In the genomic region with DNA sequence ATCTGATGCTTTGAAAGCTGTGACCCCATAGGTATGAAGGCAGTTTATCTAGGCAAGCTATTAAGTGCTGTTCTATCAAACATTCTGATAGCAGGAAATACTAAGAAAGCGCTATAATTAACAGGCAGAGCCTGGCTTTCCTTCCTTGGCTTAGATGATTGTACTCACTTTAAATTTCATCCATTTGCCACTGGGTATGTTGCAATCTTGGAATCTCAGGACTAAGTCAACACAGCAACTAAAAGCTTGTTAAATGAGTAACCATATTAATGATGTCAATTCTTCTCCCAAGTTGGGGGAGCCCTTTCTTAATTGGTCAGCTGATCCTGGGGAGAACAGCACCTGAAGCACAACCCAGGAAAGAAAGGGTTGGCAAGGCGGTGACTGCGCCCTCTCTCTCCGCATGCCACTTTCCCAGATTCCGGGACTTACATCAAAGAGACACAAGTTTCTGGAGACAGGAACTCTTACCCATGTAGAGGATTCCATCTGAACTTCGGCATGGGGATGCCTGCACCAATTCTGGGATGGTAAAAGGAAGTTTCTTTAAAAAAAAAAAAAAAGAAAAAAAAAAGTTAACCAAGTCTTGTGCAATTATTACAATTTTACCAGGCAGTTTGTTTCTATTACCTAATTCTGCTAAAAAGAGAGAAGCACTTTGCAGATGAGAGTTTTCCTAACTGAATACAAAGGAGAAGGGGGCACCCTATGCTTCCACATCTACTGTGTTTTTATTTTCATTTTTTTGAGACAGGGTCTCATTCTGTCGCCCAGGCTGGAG, we compare ENCODE assay signal across 9 cellular contexts. TPM values are rescaled to one million over a fixed set of nuclear protein-coding genes. Genes with fewer than 3 reads are reported as not detected.
DNase-seq lines count a peak whose midpoint lies in the region; ATAC-seq and TF ChIP-seq lines count a peak whose summit lies in the region.
"Had no signal": no experiment of that assay in that cellular context is flagged by ENCODE, and none has a peak within 500 bp of the region (broad histone marks: within the 10 kb centered on the region; RNA-seq: fewer than 3 reads in every experiment).

No MANE protein-coding gene starts in this region.

- H3K4me3 ChIP-seq in body of pancreas, result no peak overlapping the region
- H3K4me3 ChIP-seq in naive thymus-derived CD4-positive, alpha-beta T cell (ENCODE audit: low read length), result no peak overlapping the region

- TF ChIP-seq CTCF in body of pancreas (IDR thresholded peaks at IDR 0.05), result peak in 1 of 7 experiments; percentile 19

- H3K27ac Mint-ChIP-seq in naive thymus-derived CD4-positive, alpha-beta T cell, result peak overlapping the region in 2 of 9 donors; percentile 4 to 29

- peak in 1 of 3 donors; percentile 24 for TF ChIP-seq POLR2A in body of pancreas (IDR thresholded peaks at IDR 0.05)

- peak; percentile 16 for ATAC-seq in HG03432 (IDR thresholded peaks at IDR 0.05; ENCODE audit: unreplicated experiment)
- ATAC-seq in body of pancreas, result peak; percentile 94
- peak; percentile 31 for ATAC-seq in naive thymus-derived CD4-positive, alpha-beta T cell
- no peak for ATAC-seq in GM19035 (IDR thresholded peaks at IDR 0.05; ENCODE audit: unreplicated experiment)
- no peak for ATAC-seq in GM18498 (IDR thresholded peaks at IDR 0.05; ENCODE audit: unreplicated experiment)

- H3K27me3 ChIP-seq in body of pancreas, result no peaks in the 10 kb centered on the region
- H3K27me3 ChIP-seq in naive thymus-derived CD4-positive, alpha-beta T cell (ENCODE audit: control insufficient read depth in 2 of 2, insufficient read depth in 2 of 2, low read length in 2 of 2), result no peaks in the 10 kb centered on the region

- H3K27me3 Mint-ChIP-seq in naive thymus-derived CD4-positive, alpha-beta T cell, result no peaks in the 10 kb centered on the region

- WGBS in body of pancreas, 2 donors, result 13 to 28% methylated on average over 7 of the region's 7 CpGs

- H3K27ac ChIP-seq in body of pancreas, result peak overlapping the region; percentile 76 to 88 (median 82)
- no peak overlapping the region for H3K27ac ChIP-seq in naive thymus-derived CD4-positive, alpha-beta T cell (ENCODE audit: low read depth, low read length)

- CTCF ChIA-PET in naive thymus-derived CD4-positive, alpha-beta T cell (lab: Charles Lee), result interaction anchor here (0.6 to 2.0 kb wide), 5 partner anchors 7 to 59 kb away, joined by 3 to 12 read pairs (median 4); no protein-coding TSS in a partner anchor

- H3K4me1 Mint-ChIP-seq in naive thymus-derived CD4-positive, alpha-beta T cell, result peaks cover 0 to 30% (median 12%) of the 10 kb centered on the region in 7 donors

- DNase-seq in DMS153 treated with DMSO at 0.1 percent for 48 hours (lab: John Stamatoyannopoulos, UW; ENCODE audit: unreplicated experiment), result peak; percentile 37
- peak; percentile 78 to 90 (median 84) for DNase-seq in body of pancreas
- no peak for DNase-seq in naive thymus-derived CD4-positive, alpha-beta T cell
- DNase-seq in amniotic stem cell (lab: John Stamatoyannopoulos, UW), result no peak
- DNase-seq in cerebellar nuclear complex (lab: John Stamatoyannopoulos, UW), result no peak
- DNase-seq: SW 1271 had no signal

- H3K4me3 Mint-ChIP-seq in naive thymus-derived CD4-positive, alpha-beta T cell, result no peak overlapping the region

- intact Hi-C loops in body of pancreas (cut with DNase I), result no loop called here
- intact Hi-C loops in naive thymus-derived CD4-positive, alpha-beta T cell (cut with micrococcal nuclease), result no loop called here

- POLR2A ChIA-PET in naive thymus-derived CD4-positive, alpha-beta T cell (lab: Charles Lee), result interaction anchor here (0.6 to 1.9 kb wide), 7 partner anchors 9 to 197 kb away, joined by 3 to 8 read pairs (median 3); partner anchors contain the start of gene ERN1

- peaks cover 18 to 78% (median 59%) of the 10 kb centered on the region in 5 donors for H3K36me3 Mint-ChIP-seq in naive thymus-derived CD4-positive, alpha-beta T cell

- H3K4me1 ChIP-seq in body of pancreas, result peaks cover 52% of the 10 kb centered on the region
- H3K4me1 ChIP-seq in naive thymus-derived CD4-positive, alpha-beta T cell (ENCODE audit: control insufficient read depth in 2 of 2, insufficient read depth in 2 of 2, low read length in 2 of 2), result peaks cover 0 to 8% of the 10 kb centered on the region in 2 donors

- no peaks in the 10 kb centered on the region for H3K9me3 ChIP-seq in body of pancreas
- peaks cover 0 to 4% (median 1%) of the 10 kb centered on the region in 3 experiments for H3K9me3 ChIP-seq in naive thymus-derived CD4-positive, alpha-beta T cell (ENCODE audit: control insufficient read depth in 2 of 3, low read length in 3 of 3)

- H3K9me3 Mint-ChIP-seq in naive thymus-derived CD4-positive, alpha-beta T cell, result peaks cover 0 to 13% (median 5%) of the 10 kb centered on the region in 11 donors

- H3K36me3 ChIP-seq in body of pancreas (replicated peaks in 1 of 2; ENCODE audit: insufficient read depth in 1 of 2, low read depth in 2 of 2), result peaks cover 14 to 17% of the 10 kb centered on the region in 2 donors
- H3K36me3 ChIP-seq in naive thymus-derived CD4-positive, alpha-beta T cell (ENCODE audit: control insufficient read depth in 2 of 3, insufficient read depth in 3 of 3, low read length in 3 of 3), result peaks cover 2 to 47% (median 43%) of the 10 kb centered on the region in 3 experiments

RNA-seq across cellular contexts. Expression of gene ICAM2, which starts 54.5 kb away (rescaled TPM):
- 10 to 100 TPM; 16.2 to 16.3 TPM for total RNA-seq in body of pancreas
- 100 to 1,000 TPM in 2 of 5 experiments, 10 to 100 TPM in 3; 60.9 to 132 (median 92.3) TPM for total RNA-seq in naive thymus-derived CD4-positive, alpha-beta T cell
- polyA plus RNA-seq in naive thymus-derived CD4-positive, alpha-beta T cell, result 100 to 1,000 TPM; 400 to 414 TPM

RNA-seq across cellular contexts. Expression of gene ERN1, which starts 55.0 kb away (rescaled TPM):
- total RNA-seq in body of pancreas, result 10 to 100 TPM; 63.3 to 77.1 TPM
- 100 to 1,000 TPM in 1 of 5 experiments, 10 to 100 TPM in 4; 52.6 to 110 (median 62.9) TPM for total RNA-seq in naive thymus-derived CD4-positive, alpha-beta T cell
- 10 to 100 TPM; 15.7 to 19.7 TPM for polyA plus RNA-seq in naive thymus-derived CD4-positive, alpha-beta T cell

Comparison
In these comparisons a context has a peak if more than half of its experiments do, and no peak if none do; other contexts are left out.
1. DNase-seq: peak in DMS153 treated with DMSO at 0.1 percent for 48 hours (single experiment) and body of pancreas (4 of 4); none in naive thymus-derived CD4-positive, alpha-beta T cell (0 of 9), amniotic stem cell (single experiment) and cerebellar nuclear complex (0 of 2).
2. ATAC-seq: peak in HG03432 (single experiment), body of pancreas (single experiment) and naive thymus-derived CD4-positive, alpha-beta T cell (single experiment); none in GM19035 (single experiment) and GM18498 (single experiment).